8 cellular contexts compared by ENCODE assay signal in the genomic region with DNA sequence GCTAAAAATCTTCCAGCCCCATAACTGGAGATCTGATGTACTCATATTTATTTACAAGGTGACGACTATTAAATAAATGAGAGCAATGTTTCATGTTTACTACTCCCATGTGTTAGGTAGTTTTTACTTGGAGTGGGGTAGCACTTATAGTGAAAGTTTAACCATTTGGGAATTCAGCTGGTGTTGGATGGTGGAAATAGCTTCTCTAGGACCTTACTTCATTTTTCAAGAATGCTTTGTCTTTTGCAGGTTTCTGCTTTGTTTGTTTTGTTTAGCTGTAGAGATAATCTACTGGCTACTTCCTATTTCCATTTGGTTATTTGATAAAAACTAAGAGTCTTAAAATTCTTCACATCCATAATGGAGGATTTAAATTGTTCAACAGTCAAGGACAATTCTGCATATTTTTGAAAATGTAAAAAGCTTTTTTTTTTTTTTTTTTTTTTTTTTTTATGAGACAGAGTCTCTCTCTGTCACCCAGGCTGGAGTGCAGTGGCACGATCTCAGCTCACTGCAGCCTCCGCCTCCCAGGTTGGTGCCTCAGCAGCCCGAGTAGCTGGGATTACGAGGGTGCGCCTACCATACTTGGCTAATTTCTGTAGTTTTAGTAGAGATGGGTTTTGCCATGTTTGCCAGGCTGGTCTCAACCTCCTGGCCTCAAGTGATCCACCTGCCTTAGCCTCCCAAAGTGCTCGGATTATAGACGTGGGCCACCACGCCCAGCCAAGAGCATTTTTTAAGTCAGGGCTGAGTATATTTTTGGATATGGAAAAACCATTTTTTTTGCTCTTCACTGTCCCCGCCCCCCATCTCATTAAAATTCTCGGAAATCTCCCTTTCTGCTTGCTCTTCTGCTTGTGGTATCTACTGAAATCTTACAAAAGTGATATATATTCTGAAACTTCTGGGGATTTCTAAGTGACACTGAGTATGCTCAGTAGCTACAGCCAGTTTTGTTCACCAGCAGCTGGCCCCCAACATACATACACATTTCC.
A peak's percentile ranks its signal among the peaks of the same experiment; 100 is the strongest.
DNase-seq lines count a peak whose midpoint lies in the region; ATAC-seq and TF ChIP-seq lines count a peak whose summit lies in the region.

No MANE protein-coding gene starts in this region.

- peaks cover 12% of the 10 kb centered on the region for H3K27me3 ChIP-seq in iPS-15b (ENCODE audit: control insufficient read depth, insufficient read depth, low read length)

- H3K4me3 ChIP-seq in AG04449 (ENCODE audit: low read depth, low read length): peak overlapping the region; percentile 59
- peak overlapping the region; percentile 55 for H3K4me3 ChIP-seq in iPS-15b (ENCODE audit: low read depth, low read length)

- H3K36me3 ChIP-seq in iPS-15b (ENCODE audit: control insufficient read depth, insufficient read depth, low read length): no peaks in the 10 kb centered on the region

- ATAC-seq in GM19372 (IDR thresholded peaks at IDR 0.05; ENCODE audit: low read depth, unreplicated experiment): peak; percentile 21
- ATAC-seq in HG03558 (IDR thresholded peaks at IDR 0.05; ENCODE audit: extremely low read depth, unreplicated experiment): peak; percentile 31

- CTCF ChIA-PET in AG04449 (lab: Yijun Ruan, JAX): no interaction called here

- no peak for TF ChIP-seq CTCF in AG04449 (IDR thresholded peaks at IDR 0.05; ENCODE audit: insufficient read depth, low read length, missing control alignments)

- H3K9me3 ChIP-seq in iPS-15b (ENCODE audit: control insufficient read depth, insufficient read depth, low read length): no peaks in the 10 kb centered on the region

- peaks cover 5% of the 10 kb centered on the region for H3K4me1 ChIP-seq in iPS-15b (ENCODE audit: control insufficient read depth, insufficient read depth, low read length)

- POLR2A ChIA-PET in AG04449 (lab: Yijun Ruan, JAX): no interaction called here

- H3K9ac ChIP-seq in iPS-15b (ENCODE audit: low read depth, low read length): no peak overlapping the region

- DNase-seq in AG04449 (ENCODE audit: low read depth, low spot score) (no peak), NCI-H82 (lab: John Stamatoyannopoulos, UW) (no peak), iPS-NIHi7 (ENCODE audit: extremely low spot score) (no peak)
- peak; percentile 73 to 76 for DNase-seq in activated T-cell treated with anti-CD3 and anti-CD28 coated beads, Interleukin-2, amount 50 U/mL, for 48 hours
- peak; percentile 46 to 49 for DNase-seq in stimulated activated CD4-positive, alpha-beta T cell treated with anti-CD3 and anti-CD28 coated beads, Interleukin-2, amount 100 ng/mL, for 48 hours

Comparison
In these comparisons a context has a peak if more than half of its experiments do, and no peak if none do; other contexts are left out.
1. DNase-seq: peak in activated T-cell treated with anti-CD3 and anti-CD28 coated beads, Interleukin-2, amount 50 U/mL, for 48 hours (2 of 2) and stimulated activated CD4-positive, alpha-beta T cell treated with anti-CD3 and anti-CD28 coated beads, Interleukin-2, amount 100 ng/mL, for 48 hours (2 of 2); none in AG04449 (single experiment), NCI-H82 (single experiment) and iPS-NIHi7 (single experiment).